Comparison of ENCODE assay signal across 32 cellular contexts in genomic region chr20:2640260-2640659, GRCh38.
"Had no signal": no experiment of that assay in that cellular context is flagged by ENCODE, and none has a peak within 500 bp of the region (broad histone marks: within the 10 kb centered on the region; RNA-seq: fewer than 3 reads in every experiment).

No MANE protein-coding gene starts in this region.

- H3K4me3 ChIP-seq: neural progenitor cell, ovary, psoas muscle, skin epidermis, smooth muscle cell, spleen, suprapubic skin, testis, tibial artery, transverse colon, upper lobe of right lung, uterus had no signal

- ATAC-seq: naive thymus-derived CD4-positive, alpha-beta T cell; natural killer cell; psoas muscle; right cardiac atrium; sciatic nerve; stimulated activated memory B cell treated with anti-CD40 and anti-IgM and Interleukin-4, amounts not matched to agents 10 μg/mL and 1 μg/mL and 100 μg/mL, for 72 hours; stimulated activated naive CD8-positive, alpha-beta T cell treated with anti-CD3 and anti-CD28 coated beads, Interleukin-15, amount 100 ng/mL, for 72 hours; stimulated activated naive CD8-positive, alpha-beta T cell treated with anti-CD3 and anti-CD28 coated beads, Interleukin-15, Interleukin-2, amounts not matched to agents 100 U/mL and 50 U/mL, for 24 hours; upper lobe of right lung had no signal

- H3K4me1 ChIP-seq: neural progenitor cell, parathyroid adenoma, psoas muscle, spleen, suprapubic skin, testis, tibial artery, transverse colon, upper lobe of right lung, uterus had no signal

- H3K27me3 ChIP-seq: ovary, suprapubic skin, testis, transverse colon, upper lobe of right lung, uterus had no signal

- H3K9me3 Mint-ChIP-seq: natural killer cell; neural progenitor cell; stimulated activated memory B cell treated with anti-CD40 and anti-IgM and Interleukin-4, amounts not matched to agents 10 μg/mL and 1 μg/mL and 100 μg/mL, for 72 hours; stimulated activated naive CD8-positive, alpha-beta T cell treated with anti-CD3 and anti-CD28 coated beads, Interleukin-15, amount 100 ng/mL, for 72 hours; type B pancreatic cell had no signal

- H3K27ac ChIP-seq: neural progenitor cell, ovary, parathyroid adenoma, psoas muscle, skin epidermis, spleen, suprapubic skin, testis, tibial artery, transverse colon, upper lobe of right lung, uterus had no signal

- H3K27ac Mint-ChIP-seq: naive thymus-derived CD4-positive, alpha-beta T cell; nephron; neural progenitor cell; progenitor cell of endocrine pancreas; stimulated activated memory B cell treated with anti-CD40 and anti-IgM and Interleukin-4, amounts not matched to agents 10 μg/mL and 1 μg/mL and 100 μg/mL, for 72 hours; type B pancreatic cell had no signal

- H3K9ac ChIP-seq: neural progenitor cell, parathyroid adenoma had no signal

- H3K36me3 ChIP-seq: neural progenitor cell, ovary, transverse colon, upper lobe of right lung, uterus had no signal

- H3K9me3 ChIP-seq: ovary, psoas muscle, spleen, suprapubic skin, testis, tibial artery, transverse colon, upper lobe of right lung, uterus had no signal

- H3K79me2 ChIP-seq: parathyroid adenoma had no signal

- H3K36me3 Mint-ChIP-seq: neural progenitor cell, type B pancreatic cell had no signal

- H3K27me3 Mint-ChIP-seq: stimulated activated memory B cell treated with anti-CD40 and anti-IgM and Interleukin-4, amounts not matched to agents 10 μg/mL and 1 μg/mL and 100 μg/mL, for 72 hours; stimulated activated naive CD8-positive, alpha-beta T cell treated with anti-CD3 and anti-CD28 coated beads, Interleukin-15, amount 100 ng/mL, for 72 hours had no signal

- DNase-seq: naive thymus-derived CD4-positive, alpha-beta T cell; natural killer cell; occipital lobe; ovary; posterior cingulate gyrus; psoas muscle; right cardiac atrium; spleen; stimulated activated CD4-positive, alpha-beta T cell treated with anti-CD3 and anti-CD28 coated beads, Interleukin-12 subunit alpha, Interleukin-12 subunit beta, amount 100 ng/mL, for 4 hours; stimulated activated CD4-positive, alpha-beta T cell treated with anti-CD3 and anti-CD28 coated beads, Interleukin-1b, Interleukin-23, amount 100 ng/mL, for 48 hours; stimulated activated CD4-positive, alpha-beta T cell treated with anti-CD3 and anti-CD28 coated beads, Interleukin-4, amount 100 ng/mL, for 1 hour; stimulated activated CD4-positive, alpha-beta T cell treated with anti-CD3 and anti-CD28 coated beads, Interleukin-4, amount 100 ng/mL, for 4 hours; stimulated activated CD8-positive, alpha-beta memory T cell treated with anti-CD3 and anti-CD28 coated beads, Interleukin-4, amount 100 ng/mL, for 48 hours; stimulated activated naive CD4-positive, alpha-beta T cell; stimulated activated naive CD8-positive, alpha-beta T cell treated with anti-CD3 and anti-CD28 coated beads, Interleukin-15, amount 100 ng/mL, for 72 hours; stimulated activated naive CD8-positive, alpha-beta T cell treated with anti-CD3 and anti-CD28 coated beads, Interleukin-15, Interleukin-2, amounts not matched to agents 100 U/mL and 50 U/mL, for 24 hours; substantia nigra; testis; tibial artery; transverse colon; upper lobe of right lung; uterus had no signal

- H2AFZ ChIP-seq: neural progenitor cell, parathyroid adenoma had no signal

- H3K4me3 Mint-ChIP-seq: naive thymus-derived CD4-positive, alpha-beta T cell; natural killer cell; nephron; neural progenitor cell; stimulated activated memory B cell treated with anti-CD40 and anti-IgM and Interleukin-4, amounts not matched to agents 10 μg/mL and 1 μg/mL and 100 μg/mL, for 72 hours; stimulated activated naive CD8-positive, alpha-beta T cell treated with anti-CD3 and anti-CD28 coated beads, Interleukin-15, amount 100 ng/mL, for 72 hours; type B pancreatic cell had no signal

- H3K4me1 Mint-ChIP-seq: nephron; neural progenitor cell; stimulated activated memory B cell treated with anti-CD40 and anti-IgM and Interleukin-4, amounts not matched to agents 10 μg/mL and 1 μg/mL and 100 μg/mL, for 72 hours; stimulated activated naive CD8-positive, alpha-beta T cell treated with anti-CD3 and anti-CD28 coated beads, Interleukin-15, amount 100 ng/mL, for 72 hours had no signal

- H3K4me2 ChIP-seq: neural progenitor cell, smooth muscle cell had no signal
